Comparison of ENCODE assay signal across 18 cellular contexts in genomic region chr11:125079151-125079877, GRCh38. TPM values are rescaled to one million over a fixed set of nuclear protein-coding genes. Genes with fewer than 3 reads are reported as not detected.
DNase-seq lines count a peak whose midpoint lies in the region; ATAC-seq and TF ChIP-seq lines count a peak whose summit lies in the region.
"Had no signal": no experiment of that assay in that cellular context is flagged by ENCODE, and none has a peak within 500 bp of the region (broad histone marks: within the 10 kb centered on the region; RNA-seq: fewer than 3 reads in every experiment).

No MANE protein-coding gene starts in this region.

- no peak overlapping the region for H3K4me3 ChIP-seq in upper lobe of right lung
- H3K4me3 ChIP-seq: esophagus squamous epithelium, SJSA1, smooth muscle cell, uterus had no signal

- intact Hi-C loops in upper lobe of right lung (cut with DNase I) (no loop called here), head of caudate nucleus (cut with DNase I) (no loop called here)

- H3K36me3 ChIP-seq in upper lobe of right lung, result no peaks in the 10 kb centered on the region
- H3K36me3 ChIP-seq: BE2C, esophagus squamous epithelium, SJSA1, uterus had no signal

- no peaks in the 10 kb centered on the region for H3K4me1 ChIP-seq in upper lobe of right lung
- H3K4me1 ChIP-seq: BE2C, uterus had no signal

- no peak for TF ChIP-seq CTCF in upper lobe of right lung (IDR thresholded peaks at IDR 0.05)

- no peak overlapping the region for H3K27ac ChIP-seq in upper lobe of right lung
- H3K27ac ChIP-seq: esophagus squamous epithelium, SJSA1, uterus had no signal

- no peaks in the 10 kb centered on the region for H3K9me3 ChIP-seq in upper lobe of right lung
- H3K9me3 ChIP-seq: BE2C, esophagus squamous epithelium, SJSA1, uterus had no signal

- ATAC-seq in upper lobe of right lung, result peak; percentile 74
- ATAC-seq: naive thymus-derived CD4-positive, alpha-beta T cell had no signal

- DNase-seq in HK-2 (ENCODE audit: unreplicated experiment) (peak; percentile 66), SKM-1 (lab: John Stamatoyannopoulos, UW; ENCODE audit: unreplicated experiment) (peak; percentile 11), glomerular visceral epithelial cell (ENCODE audit: extremely low spot score) (peak; percentile 21), upper lobe of right lung (peak; percentile 68), HuH-7.5 (ENCODE audit: low spot score) (no peak), head of caudate nucleus (no peak), RKO (ENCODE audit: low spot score) (no peak)
- DNase-seq: activated naive CD8-positive, alpha-beta T cell treated with anti-CD3 and anti-CD28 coated beads for 36 hours; BE2C; DMS 273 treated with DMSO at 0.1 percent for 48 hours; effector CD4-positive, alpha-beta T cell; esophagus squamous epithelium; NCI-H187 treated with DMSO at 0.1 percent for 48 hours; stimulated activated CD4-positive, alpha-beta T cell treated with anti-CD3 and anti-CD28 coated beads, Interleukin-4, amount 100 ng/mL, for 4 hours; uterus had no signal

- H3K27me3 ChIP-seq in upper lobe of right lung, result no peaks in the 10 kb centered on the region
- H3K27me3 ChIP-seq: esophagus squamous epithelium, SJSA1, uterus had no signal

RNA-seq across cellular contexts. Expression of gene SLC37A2, which starts 16.2 kb away (rescaled TPM):
- total RNA-seq in upper lobe of right lung, result 25.1 TPM

RNA-seq across cellular contexts. Expression of gene TMEM218, which starts 32.1 kb away (rescaled TPM):
- total RNA-seq in upper lobe of right lung, result 19.0 TPM

Comparison
In these comparisons a context has a peak if more than half of its experiments do, and no peak if none do; other contexts are left out.
1. DNase-seq: peak in HK-2 (single experiment), SKM-1 (single experiment), glomerular visceral epithelial cell (single experiment) and upper lobe of right lung (single experiment); none in HuH-7.5 (single experiment), head of caudate nucleus (0 of 42) and RKO (single experiment).